Comparison of ENCODE assay signal across 29 cellular contexts in genomic region chr3:132973441-132973840, GRCh38.
"Had no signal": no experiment of that assay in that cellular context is flagged by ENCODE, and none has a peak within 500 bp of the region (broad histone marks: within the 10 kb centered on the region; RNA-seq: fewer than 3 reads in every experiment).

No MANE protein-coding gene starts in this region.

- H3K4me3 ChIP-seq: PC-9, SJCRH30, SK-N-MC had no signal

- H2AFZ ChIP-seq: PC-9 had no signal

- H3K27ac ChIP-seq: PC-9, RWPE1, SJCRH30, SK-N-MC had no signal

- DNase-seq: Kasumi-1, KG1, NCI-H1048, NCI-H1092 treated with DMSO at 0.1 percent for 48 hours, NCI-H1105 treated with DMSO at 0.1 percent for 48 hours, NCI-H1417, NCI-H1436, NCI-H146, NCI-H1694, NCI-H187, NCI-H1930, NCI-H2029 treated with DMSO at 0.1 percent for 48 hours, NCI-H2081 treated with DMSO at 0.1 percent for 48 hours, NCI-H2107, NCI-H2171, NCI-H226, NCI-H446 treated with DMSO at 0.1 percent for 48 hours, NCI-H510A, NCI-H524, NCI-H526, NCI-H69, NCI-H748 treated with DMSO at 0.1 percent for 48 hours, NCI-H82, PC-9, SHP77, SIG-M5, SJCRH30 had no signal

- H3K27me3 ChIP-seq: SJCRH30 had no signal

- H3K4me2 ChIP-seq: PC-9 had no signal

- H3K36me3 ChIP-seq: SJCRH30 had no signal
